In the genomic region with DNA sequence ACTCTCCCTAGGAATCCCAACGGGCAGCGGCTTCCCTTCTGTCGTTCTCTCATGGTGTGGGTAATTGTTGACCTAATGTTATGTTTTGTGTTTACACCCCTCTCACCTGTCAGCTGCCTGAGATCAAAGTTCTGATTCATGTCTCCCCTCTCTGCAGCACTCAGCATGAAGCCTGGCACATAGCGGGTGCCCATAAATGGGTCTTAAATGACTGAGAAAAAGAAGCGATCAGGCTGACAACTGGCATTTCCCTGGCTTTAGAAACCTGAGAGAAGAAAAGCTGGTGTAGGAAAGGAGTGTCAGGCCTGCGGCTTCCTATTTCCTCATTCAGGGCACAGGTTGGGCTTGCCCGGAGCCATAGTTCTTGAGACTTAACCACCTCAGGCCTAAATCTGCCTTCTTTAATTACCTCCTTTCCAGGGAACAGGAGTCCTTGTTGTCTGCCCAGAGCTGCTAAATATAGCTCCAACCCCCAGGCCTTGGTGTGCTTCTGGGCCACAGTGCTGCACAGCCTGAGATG, we compare ENCODE assay signal across 8 cellular contexts. TPM values are rescaled to one million over a fixed set of nuclear protein-coding genes. Genes with fewer than 3 reads are reported as not detected.
DNase-seq lines count a peak whose midpoint lies in the region; FAIRE-seq and TF ChIP-seq lines count a peak whose summit lies in the region.

No MANE protein-coding gene starts in this region.

- CTCF ChIA-PET in Caco-2 (lab: Charles Lee): interaction anchor here (0.8 kb wide), 1 partner anchor 232 kb away, joined by 3 read pairs; no protein-coding TSS in a partner anchor

- intact Hi-C loops in Caco-2 (cut with micrococcal nuclease; ENCODE audit: unreplicated experiment): no loop called here

- no peaks in the 10 kb centered on the region for H3K27me3 Mint-ChIP-seq in Caco-2 (ENCODE audit: insufficient read depth, unreplicated experiment)

- no peaks in the 10 kb centered on the region for H3K9me3 ChIP-seq in Caco-2
- H3K9me3 ChIP-seq in muscle layer of colon (ENCODE audit: low read length): no peaks in the 10 kb centered on the region
- no peaks in the 10 kb centered on the region for H3K9me3 ChIP-seq in BE2C

- H3K4me3 Mint-ChIP-seq in Caco-2 (ENCODE audit: unreplicated experiment): no peak overlapping the region

- no TSS peak for BruUV-seq in Caco-2 (replicated peaks; lab: Mats Ljungman, UMichigan)

- POLR2A ChIA-PET in Caco-2 (lab: Charles Lee): no interaction called here

- no peaks in the 10 kb centered on the region for H3K27me3 ChIP-seq in Caco-2 (replicated peaks; ENCODE audit: control insufficient read depth, insufficient read depth, low read length)
- no peaks in the 10 kb centered on the region for H3K27me3 ChIP-seq in muscle layer of colon (ENCODE audit: control insufficient read depth in 1 of 2, insufficient read depth in 2 of 2, low read length in 2 of 2)
- no peaks in the 10 kb centered on the region for H3K27me3 ChIP-seq in BE2C

- H3K4me3 ChIP-seq in Caco-2 (ENCODE audit: low read depth, low read length) (no peak overlapping the region), choroid plexus epithelial cell (ENCODE audit: low read depth, low read length) (no peak overlapping the region), muscle layer of colon (ENCODE audit: low read depth in 1 of 2, low read length in 2 of 2) (no peak overlapping the region), BE2C (ENCODE audit: low read depth, low read length) (no peak overlapping the region)

- no peak for TF ChIP-seq CTCF in Caco-2 (IDR thresholded peaks at IDR 0.05; ENCODE audit: insufficient read depth in 1 of 2, low read depth in 1 of 2, low read length in 1 of 2, severe bottlenecking in 1 of 2, unreplicated experiment in 1 of 2)
- TF ChIP-seq CTCF in choroid plexus epithelial cell (conservative IDR thresholded peaks at IDR 0.05; ENCODE audit: low read depth, low read length): no peak
- TF ChIP-seq CTCF in BE2C (IDR thresholded peaks at IDR 0.05; ENCODE audit: low read depth, low read length): no peak

- no peak for DNase-seq in Caco-2
- DNase-seq in NCI-H2029 (lab: John Stamatoyannopoulos, UW): peak; percentile 56
- DNase-seq in choroid plexus epithelial cell (ENCODE audit: low read depth): peak; percentile 43
- DNase-seq in GM12891 (ENCODE audit: insufficient read length, low spot score): no peak
- DNase-seq in NCI-H2171 treated with DMSO at 0.1 percent for 48 hours (lab: John Stamatoyannopoulos, UW): no peak
- DNase-seq in SIG-M5 (lab: John Stamatoyannopoulos, UW): no peak
- DNase-seq in BE2C: no peak

- peak overlapping the region; percentile 32 for H3K9ac ChIP-seq in muscle layer of colon (ENCODE audit: low read length)

- no peak for TF ChIP-seq POLR2A in GM12891 (IDR thresholded peaks at IDR 0.05; ENCODE audit: low read depth, low read length)

- H3K4me1 Mint-ChIP-seq in Caco-2 (ENCODE audit: low read depth, unreplicated experiment): peaks cover 34% of the 10 kb centered on the region

- H3K4me1 ChIP-seq in Caco-2 (peaks cover 7% of the 10 kb centered on the region; the same call in 1 of the 2 replicates), muscle layer of colon (ENCODE audit: insufficient read depth, low read length) (peaks cover 66% of the 10 kb centered on the region), BE2C (no peaks in the 10 kb centered on the region)

- no peaks in the 10 kb centered on the region for H3K36me3 Mint-ChIP-seq in Caco-2 (ENCODE audit: insufficient read depth, unreplicated experiment)

- H3K36me3 ChIP-seq in Caco-2 (ENCODE audit: control insufficient read depth, insufficient read depth, low read length) (no peaks in the 10 kb centered on the region; the same call in 1 of the 2 replicates), muscle layer of colon (ENCODE audit: insufficient read depth, low read length) (no peaks in the 10 kb centered on the region), BE2C (no peaks in the 10 kb centered on the region)

- no peaks in the 10 kb centered on the region for H3K9me3 Mint-ChIP-seq in Caco-2 (ENCODE audit: unreplicated experiment)

- peak overlapping the region; percentile 50 for H3K27ac ChIP-seq in muscle layer of colon (ENCODE audit: low read depth, low read length)

- peak overlapping the region; percentile 6 for H3K27ac Mint-ChIP-seq in Caco-2 (ENCODE audit: unreplicated experiment)

- FAIRE-seq in GM12891 (lab: Jason Lieb, UNC): no peak

TF ChIP-seq in GM12891, 5 proteins besides CTCF, POLR2A, EP300 and RAD21:
- TF ChIP-seq POU2F2 (IDR thresholded peaks at IDR 0.05; ENCODE audit: low read depth, low read length) (no peak), TAF1 (IDR thresholded peaks at IDR 0.05; ENCODE audit: low read depth, low read length) (no peak), PAX5 (IDR thresholded peaks at IDR 0.05; ENCODE audit: insufficient read depth, low read length, severe bottlenecking) (no peak), POLR2AphosphoS5 (IDR thresholded peaks at IDR 0.05; ENCODE audit: low read depth, low read length) (no peak), SPI1 (IDR thresholded peaks at IDR 0.05; ENCODE audit: low read depth, low read length) (no peak)
TF ChIP-seq in GM12891: peak in this region for 0.

RNA-seq across cellular contexts. Expression of gene LPP, which starts 31.8 kb away (rescaled TPM):
- total RNA-seq in Caco-2 (2022): 120 and 147 TPM in 2 replicates
- 0.22 TPM for polyA plus RNA-seq in GM12891 (2012; ENCODE audit: low read depth, missing spikeins)
- polyA plus RNA-seq in BE2C (2012; ENCODE audit: insufficient read depth, insufficient read length, low read depth): 1.4 TPM

Comparison
In these comparisons a context has a peak if more than half of its experiments do, and no peak if none do; other contexts are left out.
1. DNase-seq: peak in NCI-H2029 (single experiment) and choroid plexus epithelial cell (single experiment); none in Caco-2 (0 of 2), GM12891 (single experiment), NCI-H2171 treated with DMSO at 0.1 percent for 48 hours (single experiment), SIG-M5 (single experiment) and BE2C (single experiment).